In the genomic region with DNA sequence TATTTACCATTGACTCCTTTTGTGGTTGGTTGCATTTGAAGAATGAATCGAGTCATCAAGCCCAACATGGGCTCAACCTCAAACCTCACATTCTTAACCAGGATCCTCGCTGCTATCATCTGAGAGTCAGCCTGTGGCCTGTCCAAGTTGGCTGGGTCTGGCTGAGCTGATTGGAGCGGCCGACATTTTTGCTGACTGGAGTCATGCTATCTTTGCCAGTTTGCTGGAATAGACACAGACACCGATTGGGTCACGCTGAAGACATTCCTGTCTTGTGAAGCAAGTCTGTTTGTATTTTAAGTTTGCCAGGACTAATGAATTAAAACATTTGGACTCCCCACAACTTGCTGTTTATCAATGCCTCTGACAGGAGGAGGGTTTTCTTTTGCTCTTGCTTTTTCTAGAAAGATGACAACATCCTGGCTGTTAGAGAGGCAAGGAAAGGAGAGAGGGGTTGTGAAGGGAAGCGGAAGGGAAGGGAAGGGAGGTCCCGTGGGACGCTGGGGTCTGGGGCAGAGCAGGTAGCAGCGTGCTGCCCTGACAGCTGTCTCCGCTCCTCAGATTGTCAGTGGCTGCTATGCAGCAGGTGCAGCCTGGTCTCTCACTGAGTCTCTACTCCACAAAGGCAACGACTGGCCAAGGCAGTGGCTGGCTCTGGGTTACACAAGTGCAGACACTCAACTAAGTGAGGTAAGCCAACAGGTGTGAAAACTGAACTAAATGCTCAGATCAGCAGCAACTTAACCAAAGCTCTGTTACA, we compare ENCODE assay signal across 11 cellular contexts. TPM values are rescaled to one million over a fixed set of nuclear protein-coding genes. Genes with fewer than 3 reads are reported as not detected.
DNase-seq lines count a peak whose midpoint lies in the region; ATAC-seq, FAIRE-seq and TF ChIP-seq lines count a peak whose summit lies in the region.
"Had no signal": no experiment of that assay in that cellular context is flagged by ENCODE, and none has a peak within 500 bp of the region (broad histone marks: within the 10 kb centered on the region; RNA-seq: fewer than 3 reads in every experiment).

Gene MAP3K7CL, plus strand, starts transcription at position 411 of the 760 bp plus-strand sequence. CDS start 2,701 bp downstream, outside the sequence.

- DNase-seq in AG20443 (ENCODE audit: low spot score): peak; percentile 95
- peak; percentile 34 for DNase-seq in LoVo (ENCODE audit: low spot score)
- no peak for DNase-seq in H1 (ENCODE audit: low read depth in 1 of 2, low spot score in 2 of 2)
- no peak for DNase-seq in naive B cell
- DNase-seq in activated T-cell treated with anti-CD3 and anti-CD28 coated beads, Interleukin-2, amount 50 U/mL, for 48 hours: no peak
- DNase-seq in GM12891 (ENCODE audit: insufficient read length, low spot score): no peak
- DNase-seq in NCI-H1105 treated with DMSO at 0.1 percent for 48 hours (lab: John Stamatoyannopoulos, UW): no peak
- DNase-seq in progenitor cell of endocrine pancreas (ENCODE audit: low spot score, unreplicated experiment): no peak
- DNase-seq: activated naive CD8-positive, alpha-beta T cell treated with anti-CD3 and anti-CD28 coated beads for 36 hours had no signal

- FAIRE-seq in H1 (lab: Jason Lieb, UNC) (no peak), GM12891 (lab: Jason Lieb, UNC) (no peak)
- FAIRE-seq: G401.6 had no signal

- POLR2A ChIA-PET in H1 (lab: Charles Lee; ENCODE audit: partially characterized antibody): no interaction called here

- no peak within 1 kb of the TSS for H3K4me2 ChIP-seq in H1 (ENCODE audit: insufficient read depth in 1 of 2, low read depth in 2 of 2, low read length in 2 of 2)

- H2BK120ac ChIP-seq in H1 (replicated peaks; ENCODE audit: low read depth, low read length): no peak within 1 kb of the TSS

- no peaks in the 10 kb centered on the region for H4K20me1 ChIP-seq in H1 (replicated peaks in 1 of 2; ENCODE audit: control insufficient read depth in 1 of 2, insufficient read depth in 2 of 2, low read length in 2 of 2)

- no peaks in the 10 kb centered on the region for H3K36me3 ChIP-seq in H1 (ENCODE audit: control insufficient read depth in 2 of 4, insufficient read depth in 4 of 4, low read length in 3 of 4)
- H3K36me3 ChIP-seq: ovary had no signal

- no peak within 1 kb of the TSS for H2BK12ac ChIP-seq in H1 (ENCODE audit: low read depth, low read length)

- no peak for TF ChIP-seq CTCF in H1 (IDR thresholded peaks at IDR 0.05; ENCODE audit: control extremely low read depth in 1 of 3, insufficient read depth in 1 of 3, low read depth in 1 of 3, low read length in 3 of 3)
- no peak for TF ChIP-seq CTCF in progenitor cell of endocrine pancreas (IDR thresholded peaks at IDR 0.05; ENCODE audit: unreplicated experiment)

- H3K4me1 ChIP-seq in H1 (replicated peaks in 1 of 4; ENCODE audit: control insufficient read depth in 3 of 4, insufficient read depth in 4 of 4, low read length in 3 of 4): peaks cover 0 to 4% (median 0%) of the 10 kb centered on the region in 4 experiments; a peak in 2 of 7 replicates

- H3K36me3 Mint-ChIP-seq in naive B cell (peaks cover 0 to 4% of the 10 kb centered on the region in 2 donors), progenitor cell of endocrine pancreas (ENCODE audit: insufficient read depth) (no peaks in the 10 kb centered on the region)

- H3K4me1 Mint-ChIP-seq in naive B cell: peaks cover 0 to 6% (median 0%) of the 10 kb centered on the region in 3 donors
- peaks cover 3% of the 10 kb centered on the region for H3K4me1 Mint-ChIP-seq in progenitor cell of endocrine pancreas (ENCODE audit: low read depth)
- H3K4me1 Mint-ChIP-seq: activated naive CD8-positive, alpha-beta T cell treated with anti-CD3 and anti-CD28 coated beads for 36 hours had no signal

- H3K27me3 ChIP-seq in H1 (replicated peaks in 1 of 4; ENCODE audit: control insufficient read depth in 3 of 4, extremely low read depth in 1 of 4, insufficient read depth in 3 of 4, low read length in 3 of 4): no peaks in the 10 kb centered on the region; a peak in 1 of 7 replicates
- H3K27me3 ChIP-seq: ovary had no signal

- H3K23ac ChIP-seq in H1 (ENCODE audit: insufficient read length): no peak within 1 kb of the TSS

- no peak within 1 kb of the TSS for H4K8ac ChIP-seq in H1 (ENCODE audit: extremely low read depth, insufficient read depth, low read length)

- H3K79me2 ChIP-seq in H1 (ENCODE audit: control insufficient read depth in 1 of 2, insufficient read depth in 2 of 2, low read length in 2 of 2): no peaks in the 10 kb centered on the region

- no peak for ATAC-seq in naive B cell (ENCODE audit: low read depth in 2 of 2)

- peaks cover 3% of the 10 kb centered on the region in 2 experiments; a peak in 1 of 4 replicates for H3K9me3 ChIP-seq in H1 (ENCODE audit: insufficient read depth in 2 of 2, low read depth in 1 of 2, low read length in 1 of 2)
- H3K9me3 ChIP-seq: ovary had no signal

- no peak within 1 kb of the TSS for H3K9ac ChIP-seq in H1 (replicated peaks in 1 of 4; ENCODE audit: extremely low read depth in 1 of 4, low read depth in 3 of 4, low read length in 3 of 4)

- H3K9me3 Mint-ChIP-seq in naive B cell (peaks cover 0 to 2% (median 0%) of the 10 kb centered on the region in 7 donors), progenitor cell of endocrine pancreas (ENCODE audit: low read depth) (peaks cover 5% of the 10 kb centered on the region)

- no peak within 1 kb of the TSS for H2BK15ac ChIP-seq in H1 (ENCODE audit: low read length)

- H3K4me3 Mint-ChIP-seq in naive B cell: no peak within 1 kb of the TSS
- H3K4me3 Mint-ChIP-seq in progenitor cell of endocrine pancreas (ENCODE audit: low read depth): no peak within 1 kb of the TSS
- H3K4me3 Mint-ChIP-seq: activated naive CD8-positive, alpha-beta T cell treated with anti-CD3 and anti-CD28 coated beads for 36 hours had no signal

- no peak within 1 kb of the TSS for H2BK20ac ChIP-seq in H1 (ENCODE audit: low read length)

- no peak within 1 kb of the TSS; the same call in 1 of the 2 replicates for H2BK5ac ChIP-seq in H1 (ENCODE audit: low read depth, low read length)

- no peak within 1 kb of the TSS for H3K56ac ChIP-seq in H1 (replicated peaks; ENCODE audit: insufficient read length, low read depth, low read length)

- H3K18ac ChIP-seq in H1 (ENCODE audit: extremely low read depth, low read length): no peak within 1 kb of the TSS

- peak within 1 kb of the TSS; percentile 53; the same call in 1 of the 2 replicates for H2AK5ac ChIP-seq in H1 (ENCODE audit: low read depth, low read length)

- H3K4ac ChIP-seq in H1 (replicated peaks; ENCODE audit: insufficient read length, low read depth, low read length): no peak within 1 kb of the TSS

- H3K27ac Mint-ChIP-seq in naive B cell: peak within 1 kb of the TSS in 1 of 6 donors; percentile 90
- no peak within 1 kb of the TSS for H3K27ac Mint-ChIP-seq in progenitor cell of endocrine pancreas
- H3K27ac Mint-ChIP-seq: activated naive CD8-positive, alpha-beta T cell treated with anti-CD3 and anti-CD28 coated beads for 36 hours had no signal

- H3K27ac ChIP-seq in H1 (ENCODE audit: low read depth, low read length): no peak within 1 kb of the TSS
- H3K27ac ChIP-seq: ovary had no signal

- CTCF ChIA-PET in H1 (lab: Charles Lee; ENCODE audit: partially characterized antibody): interaction anchor here (1.1 to 1.2 kb wide), 2 partner anchors 218 to 241 kb away, joined by 3 read pairs; no protein-coding TSS in a partner anchor

- H4K5ac ChIP-seq in H1 (ENCODE audit: insufficient read length, low read depth, low read length): no peak within 1 kb of the TSS

- no peak within 1 kb of the TSS for H2AFZ ChIP-seq in H1 (ENCODE audit: low read length)

- no peak within 1 kb of the TSS for H4K91ac ChIP-seq in H1 (replicated peaks; ENCODE audit: insufficient read length, low read length)

- H3K27me3 Mint-ChIP-seq in naive B cell (no peaks in the 10 kb centered on the region), progenitor cell of endocrine pancreas (no peaks in the 10 kb centered on the region)
- H3K27me3 Mint-ChIP-seq: activated naive CD8-positive, alpha-beta T cell treated with anti-CD3 and anti-CD28 coated beads for 36 hours had no signal

- TF ChIP-seq EP300 in H1 (IDR thresholded peaks at IDR 0.05; ENCODE audit: borderline replicate concordance in 1 of 2, low read depth in 2 of 2, low read length in 2 of 2): no peak

- no peak within 1 kb of the TSS for H3K4me3 ChIP-seq in H1 (ENCODE audit: extremely low read depth in 1 of 4, insufficient read depth in 2 of 4, low read depth in 3 of 4, low read length in 4 of 4)
- H3K4me3 ChIP-seq: ovary had no signal

- no peaks in the 10 kb centered on the region for H3K23me2 ChIP-seq in H1 (ENCODE audit: low read depth, low read length)

- TF ChIP-seq POLR2A in H1 (IDR thresholded peaks at IDR 0.05; ENCODE audit: control extremely low read depth in 1 of 2, low read depth in 2 of 2, low read length in 2 of 2): no peak
- no peak for TF ChIP-seq POLR2A in GM12891 (IDR thresholded peaks at IDR 0.05; ENCODE audit: low read depth, low read length)

- TF ChIP-seq RAD21 in H1 (IDR thresholded peaks at IDR 0.05 in 1 of 2, conservative IDR thresholded peaks at IDR 0.05 in 1 of 2; ENCODE audit: low read depth in 2 of 2, low read length in 2 of 2): no peak

- H3K79me1 ChIP-seq in H1 (ENCODE audit: low read depth, low read length): no peaks in the 10 kb centered on the region

- H3K14ac ChIP-seq in H1 (ENCODE audit: insufficient read length): no peak within 1 kb of the TSS

- 84% methylated on average over 12 of the region's 12 CpGs; no CpG with 5 or more reads in 1 of the 2 experiments for WGBS in H1 (ENCODE audit: extremely low coverage in 1 of 2, insufficient coverage in 1 of 2, insufficient read length in 1 of 2, insufficient replicate concordance in 2 of 2, low coverage in 1 of 2, low lambda C conversion rate in 2 of 2, missing lambda C conversion rate in 1 of 2), 2 experiments

TF ChIP-seq in H1, 55 proteins besides CTCF, POLR2A, EP300 and RAD21 (continues in another document):
- TF ChIP-seq CTBP2 (IDR thresholded peaks at IDR 0.05; ENCODE audit: borderline replicate concordance, insufficient read depth, insufficient read length, low read length): no peak

TF ChIP-seq in GM12891, 5 proteins besides CTCF, POLR2A, EP300 and RAD21 (continues in another document):
- TF ChIP-seq TAF1 (IDR thresholded peaks at IDR 0.05; ENCODE audit: low read depth, low read length): no peak
- TF ChIP-seq PAX5 (IDR thresholded peaks at IDR 0.05; ENCODE audit: insufficient read depth, low read length, severe bottlenecking): no peak

RNA-seq across cellular contexts. Expression of gene MAP3K7CL, which starts in this region (rescaled TPM):
- not detected in 2 replicates for total RNA-seq in H1 (2021; fragmentation: NEBNext Ultra II Directional; extraction: Animal tissue kit (Norgen Biotek cat#: 25700))
- polyA plus RNA-seq in H1 (2011; rRNA removed) (0.08 TPM in 1 of 2 replicates, not detected in the other), naive B cell (ENCODE audit: low read depth in 6 of 6) (10 to 100 TPM in 5 of 6 donors, 1 to 10 TPM in 1; 7.8 to 38.2 (median 18.5) TPM)
- polyA plus RNA-seq in H1 (2011; cell fraction: cytosol; rRNA removed): not detected
- 0.44 TPM for polyA plus RNA-seq in H1 (2011; cell fraction: nucleus; rRNA removed)
- polyA plus RNA-seq in H1 (2012, experiment 1 of 2): not detected in 4 replicates
- polyA plus RNA-seq in H1 (2012, experiment 2 of 2): not detected
- polyA plus RNA-seq in H1 (2013, experiment 1 of 2): not detected
- not detected for polyA plus RNA-seq in H1 (2013, experiment 2 of 2)
- 0.85 TPM in 1 of 2 replicates, not detected in the other for polyA minus RNA-seq in H1 (2011; rRNA and poly(A)+ RNA removed)
- polyA minus RNA-seq in H1 (2011; cell fraction: cytosol; rRNA and poly(A)+ RNA removed): not detected
- not detected for polyA minus RNA-seq in H1 (2011; cell fraction: nucleus; rRNA and poly(A)+ RNA removed)
- 13.5 TPM for polyA plus RNA-seq in GM12891 (2012; ENCODE audit: low read depth, missing spikeins)
- total RNA-seq in progenitor cell of endocrine pancreas: 1.2 and 1.7 TPM in 2 replicates

Comparison
In these comparisons a context has a peak if more than half of its experiments do, and no peak if none do; other contexts are left out.
1. RNA of gene MAP3K7CL (polyA plus RNA-seq): 7.8 to 38.2 TPM in naive B cell; 0.08 to 0.44 TPM in H1; every median in the first group is over 4 times any median in the second.
2. DNase-seq: peak in AG20443 (single experiment) and LoVo (single experiment); none in H1 (0 of 2), naive B cell (single experiment), activated T-cell treated with anti-CD3 and anti-CD28 coated beads, Interleukin-2, amount 50 U/mL, for 48 hours (0 of 2), GM12891 (single experiment), NCI-H1105 treated with DMSO at 0.1 percent for 48 hours (single experiment) and progenitor cell of endocrine pancreas (single experiment).